In the genomic region with DNA sequence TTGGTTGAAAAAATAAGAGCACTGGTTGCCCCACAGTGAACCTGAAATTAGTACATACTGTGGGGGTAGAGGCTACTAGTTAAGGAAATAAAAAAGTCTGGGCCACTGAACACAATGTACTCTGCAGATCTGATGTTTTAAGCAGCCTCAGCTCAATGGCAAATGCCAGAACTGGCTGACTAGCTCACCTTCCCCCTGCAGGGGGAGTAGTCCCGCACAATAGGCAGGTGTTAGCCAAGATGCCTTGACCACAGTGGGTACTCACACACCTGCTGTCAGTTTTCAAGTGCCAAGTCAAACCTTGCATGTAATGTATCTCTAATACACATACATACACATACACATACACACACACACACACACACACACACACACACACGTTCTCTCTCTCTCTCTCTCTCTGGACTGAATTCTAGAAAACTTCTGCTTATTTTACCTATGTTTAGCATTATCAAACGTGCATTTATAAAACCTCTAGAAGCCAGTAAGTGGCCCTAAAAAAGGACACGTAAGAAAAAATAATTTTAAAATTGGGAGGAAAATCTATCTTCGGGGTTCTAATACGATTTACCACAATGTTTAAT, we compare ENCODE assay signal across 9 cellular contexts. TPM values are rescaled to one million over a fixed set of nuclear protein-coding genes. Genes with fewer than 3 reads are reported as not detected.
DNase-seq lines count a peak whose midpoint lies in the region; ATAC-seq and TF ChIP-seq lines count a peak whose summit lies in the region.
"Had no signal": no experiment of that assay in that cellular context is flagged by ENCODE, and none has a peak within 500 bp of the region (broad histone marks: within the 10 kb centered on the region; RNA-seq: fewer than 3 reads in every experiment).

No MANE protein-coding gene starts in this region.

- ATAC-seq in HG02610 (IDR thresholded peaks at IDR 0.05; ENCODE audit: unreplicated experiment) = peak; percentile 63
- no peak for ATAC-seq in HG02870 (IDR thresholded peaks at IDR 0.05; ENCODE audit: unreplicated experiment)

- no peaks in the 10 kb centered on the region for H3K9me3 ChIP-seq in transverse colon

- H3K27ac Mint-ChIP-seq in activated T-helper 2 cell treated with anti-CD3 and anti-CD28 coated beads, Interferon-gamma antibody, Interleukin-2, Interleukin-4, amounts not matched to agents 10 μg/mL and 5 μg/mL and 100 μg/mL, durations not matched to agents 14 hours and 24 hours and 36 hours = no peak overlapping the region
- H3K27ac Mint-ChIP-seq: brain had no signal

- H3K27me3 ChIP-seq in transverse colon = no peaks in the 10 kb centered on the region

- H3K27ac ChIP-seq in transverse colon = no peak overlapping the region

- TF ChIP-seq CTCF in transverse colon (IDR thresholded peaks at IDR 0.05) = peak; percentile 26 to 75 (median 59)

- H3K27me3 Mint-ChIP-seq in activated T-helper 2 cell treated with anti-CD3 and anti-CD28 coated beads, Interferon-gamma antibody, Interleukin-2, Interleukin-4, amounts not matched to agents 10 μg/mL and 5 μg/mL and 100 μg/mL, durations not matched to agents 14 hours and 24 hours and 36 hours (ENCODE audit: low read depth) = peaks cover 10% of the 10 kb centered on the region

- no peak for TF ChIP-seq EP300 in transverse colon (IDR thresholded peaks at IDR 0.05; ENCODE audit: low read depth)

- DNase-seq in activated CD4-positive, CD25-positive, alpha-beta regulatory T cell treated with anti-CD3 and anti-CD28 coated beads, Interleukin-2, amount 50 U/mL, for 16 hours (ENCODE audit: low read depth, low spot score) = peak; percentile 2
- DNase-seq in activated CD4-positive, CD25-positive, alpha-beta regulatory T cell (lab: John Stamatoyannopoulos, UW) = no peak
- DNase-seq in NCI-H226 (peak; percentile 20), kidney glomerular epithelial cell (lab: John Stamatoyannopoulos, UW) (peak; percentile 44), transverse colon (peak; percentile 77)
- DNase-seq in activated T-helper 2 cell treated with anti-CD3 and anti-CD28 coated beads, Interferon-gamma antibody, Interleukin-2, Interleukin-4, amounts not matched to agents 10 μg/mL and 5 μg/mL and 100 μg/mL, durations not matched to agents 14 hours and 24 hours and 36 hours (ENCODE audit: low spot score) = peak; percentile 23

- in situ Hi-C loops in transverse colon (cut with MboI; ENCODE audit: low pct_ligation_motif_present in 1 of 4, low pct_unique_long_range_greater_than_20kb in 1 of 4, low sequenced_read_pairs in 3 of 4) = loop anchor here in 1 of 4 donors (25.0 kb wide), 1 partner anchor 128 kb away; no protein-coding TSS in a partner anchor

- 61 to 67% methylated on average over 6 of the region's 6 CpGs for WGBS in transverse colon (ENCODE audit: low coverage in 1 of 2), 2 donors

- no peaks in the 10 kb centered on the region for H3K36me3 ChIP-seq in transverse colon

- H3K36me3 Mint-ChIP-seq in activated T-helper 2 cell treated with anti-CD3 and anti-CD28 coated beads, Interferon-gamma antibody, Interleukin-2, Interleukin-4, amounts not matched to agents 10 μg/mL and 5 μg/mL and 100 μg/mL, durations not matched to agents 14 hours and 24 hours and 36 hours (ENCODE audit: low read depth) = no peaks in the 10 kb centered on the region
- H3K36me3 Mint-ChIP-seq: brain had no signal

- intact Hi-C loops in activated T-helper 2 cell treated with anti-CD3 and anti-CD28 coated beads, Interferon-gamma antibody, Interleukin-2, Interleukin-4, amounts not matched to agents 10 μg/mL and 5 μg/mL and 100 μg/mL, durations not matched to agents 14 hours and 24 hours and 36 hours (cut with micrococcal nuclease) = loop anchor here (2.0 kb wide), 1 partner anchor 145 kb away; no protein-coding TSS in a partner anchor
- intact Hi-C loops in transverse colon (cut with DNase I; ENCODE audit: low total_unique reads) = no loop called here

- H3K4me1 ChIP-seq in transverse colon = no peaks in the 10 kb centered on the region

- H3K9me3 Mint-ChIP-seq in activated T-helper 2 cell treated with anti-CD3 and anti-CD28 coated beads, Interferon-gamma antibody, Interleukin-2, Interleukin-4, amounts not matched to agents 10 μg/mL and 5 μg/mL and 100 μg/mL, durations not matched to agents 14 hours and 24 hours and 36 hours = no peaks in the 10 kb centered on the region

- no peak overlapping the region for H3K4me3 ChIP-seq in transverse colon

- H3K4me3 Mint-ChIP-seq in activated T-helper 2 cell treated with anti-CD3 and anti-CD28 coated beads, Interferon-gamma antibody, Interleukin-2, Interleukin-4, amounts not matched to agents 10 μg/mL and 5 μg/mL and 100 μg/mL, durations not matched to agents 14 hours and 24 hours and 36 hours (ENCODE audit: low read depth) = no peak overlapping the region
- H3K4me3 Mint-ChIP-seq: brain had no signal

- H3K4me1 Mint-ChIP-seq in activated T-helper 2 cell treated with anti-CD3 and anti-CD28 coated beads, Interferon-gamma antibody, Interleukin-2, Interleukin-4, amounts not matched to agents 10 μg/mL and 5 μg/mL and 100 μg/mL, durations not matched to agents 14 hours and 24 hours and 36 hours (ENCODE audit: low read depth) = no peaks in the 10 kb centered on the region
- H3K4me1 Mint-ChIP-seq: brain had no signal

- no peak for TF ChIP-seq POLR2A in transverse colon (IDR thresholded peaks at IDR 0.05)

RNA-seq across cellular contexts. Expression of a gene that starts 36.1 kb away (rescaled TPM):
- total RNA-seq in activated T-helper 2 cell treated with anti-CD3 and anti-CD28 coated beads, Interferon-gamma antibody, Interleukin-2, Interleukin-4, amounts not matched to agents 10 μg/mL and 5 μg/mL and 100 μg/mL, durations not matched to agents 14 hours and 24 hours and 36 hours = 35.7 and 36.9 TPM in 2 replicates
- total RNA-seq in transverse colon = 100 to 1,000 TPM in 2 of 4 donors, 10 to 100 TPM in 2; 66.2 to 546 (median 102) TPM

Comparison
In these comparisons a context has a peak if more than half of its experiments do, and no peak if none do; other contexts are left out.
1. DNase-seq: peak in activated CD4-positive, CD25-positive, alpha-beta regulatory T cell treated with anti-CD3 and anti-CD28 coated beads, Interleukin-2, amount 50 U/mL, for 16 hours (single experiment), NCI-H226 (single experiment), activated T-helper 2 cell treated with anti-CD3 and anti-CD28 coated beads, Interferon-gamma antibody, Interleukin-2, Interleukin-4, amounts not matched to agents 10 μg/mL and 5 μg/mL and 100 μg/mL, durations not matched to agents 14 hours and 24 hours and 36 hours (single experiment), kidney glomerular epithelial cell (single experiment) and transverse colon (single experiment); none in activated CD4-positive, CD25-positive, alpha-beta regulatory T cell (0 of 4).